In the genomic region with DNA sequence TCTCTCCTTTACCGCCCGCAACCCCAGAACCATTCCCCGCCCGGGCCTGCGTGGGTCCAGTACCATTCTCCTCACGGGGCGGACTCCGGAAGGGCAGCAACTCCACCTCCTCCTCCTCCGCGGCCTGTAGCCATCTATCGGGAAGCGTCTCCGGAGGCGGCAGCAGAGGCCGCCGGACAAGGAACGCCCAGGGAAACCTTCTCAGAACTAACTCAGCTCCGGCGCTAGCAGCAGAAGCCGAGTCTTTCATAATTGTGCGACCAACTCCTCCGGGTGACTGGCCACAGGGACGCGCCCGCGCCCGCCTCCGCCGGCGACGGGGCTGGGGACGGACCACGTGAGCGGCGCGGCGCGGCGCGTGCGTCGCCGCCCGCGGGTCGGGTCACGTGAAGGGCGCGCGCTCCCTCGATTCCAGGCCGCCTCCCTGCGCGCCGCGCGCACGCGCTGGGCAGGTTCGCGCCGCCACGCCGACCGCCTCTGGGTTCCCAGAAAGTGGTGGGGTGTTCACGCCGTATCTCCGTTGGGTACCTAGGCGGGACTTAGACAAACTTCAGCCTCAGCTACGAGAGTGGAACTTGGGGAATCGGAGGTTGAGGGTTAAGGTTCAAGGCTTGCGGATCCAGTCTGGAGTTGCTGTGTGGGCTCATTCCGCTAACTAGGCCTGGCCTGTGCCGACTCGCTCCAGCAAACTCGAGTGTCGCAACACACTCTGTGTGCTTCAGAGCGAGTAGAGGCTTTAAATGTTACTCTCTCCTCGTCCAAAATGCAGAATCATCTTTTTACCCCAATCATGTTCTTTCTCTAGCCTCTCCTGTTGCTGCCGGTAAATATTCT, we compare ENCODE assay signal across 8 cellular contexts. TPM values are rescaled to one million over a fixed set of nuclear protein-coding genes. Genes with fewer than 3 reads are reported as not detected.
DNase-seq lines count a peak whose midpoint lies in the region; ATAC-seq and TF ChIP-seq lines count a peak whose summit lies in the region.

A gene with protein sequence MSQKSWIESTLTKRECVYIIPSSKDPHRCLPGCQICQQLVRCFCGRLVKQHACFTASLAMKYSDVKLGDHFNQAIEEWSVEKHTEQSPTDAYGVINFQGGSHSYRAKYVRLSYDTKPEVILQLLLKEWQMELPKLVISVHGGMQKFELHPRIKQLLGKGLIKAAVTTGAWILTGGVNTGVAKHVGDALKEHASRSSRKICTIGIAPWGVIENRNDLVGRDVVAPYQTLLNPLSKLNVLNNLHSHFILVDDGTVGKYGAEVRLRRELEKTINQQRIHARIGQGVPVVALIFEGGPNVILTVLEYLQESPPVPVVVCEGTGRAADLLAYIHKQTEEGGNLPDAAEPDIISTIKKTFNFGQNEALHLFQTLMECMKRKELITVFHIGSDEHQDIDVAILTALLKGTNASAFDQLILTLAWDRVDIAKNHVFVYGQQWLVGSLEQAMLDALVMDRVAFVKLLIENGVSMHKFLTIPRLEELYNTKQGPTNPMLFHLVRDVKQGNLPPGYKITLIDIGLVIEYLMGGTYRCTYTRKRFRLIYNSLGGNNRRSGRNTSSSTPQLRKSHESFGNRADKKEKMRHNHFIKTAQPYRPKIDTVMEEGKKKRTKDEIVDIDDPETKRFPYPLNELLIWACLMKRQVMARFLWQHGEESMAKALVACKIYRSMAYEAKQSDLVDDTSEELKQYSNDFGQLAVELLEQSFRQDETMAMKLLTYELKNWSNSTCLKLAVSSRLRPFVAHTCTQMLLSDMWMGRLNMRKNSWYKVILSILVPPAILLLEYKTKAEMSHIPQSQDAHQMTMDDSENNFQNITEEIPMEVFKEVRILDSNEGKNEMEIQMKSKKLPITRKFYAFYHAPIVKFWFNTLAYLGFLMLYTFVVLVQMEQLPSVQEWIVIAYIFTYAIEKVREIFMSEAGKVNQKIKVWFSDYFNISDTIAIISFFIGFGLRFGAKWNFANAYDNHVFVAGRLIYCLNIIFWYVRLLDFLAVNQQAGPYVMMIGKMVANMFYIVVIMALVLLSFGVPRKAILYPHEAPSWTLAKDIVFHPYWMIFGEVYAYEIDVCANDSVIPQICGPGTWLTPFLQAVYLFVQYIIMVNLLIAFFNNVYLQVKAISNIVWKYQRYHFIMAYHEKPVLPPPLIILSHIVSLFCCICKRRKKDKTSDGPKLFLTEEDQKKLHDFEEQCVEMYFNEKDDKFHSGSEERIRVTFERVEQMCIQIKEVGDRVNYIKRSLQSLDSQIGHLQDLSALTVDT (N-terminal part only) (minus strand): TSS at position 330 of the 834 bp plus-strand sequence. CDS start 264 bp downstream, at position 66.

- H3K27me3 Mint-ChIP-seq in activated B cell treated with CpG ODN at 0.5 μM for 24 hours, result no peaks in the 10 kb centered on the region

- TF ChIP-seq CTCF in activated B cell treated with CpG ODN at 0.5 μM for 24 hours (IDR thresholded peaks at IDR 0.05), result no peak
- TF ChIP-seq CTCF in cardiac fibroblast (IDR thresholded peaks at IDR 0.05; ENCODE audit: low read depth, low read length), result peak; percentile 15

- ATAC-seq in GM18868 (IDR thresholded peaks at IDR 0.05; ENCODE audit: unreplicated experiment) (peak; percentile 70), HG03108 (IDR thresholded peaks at IDR 0.05; ENCODE audit: unreplicated experiment) (peak; percentile 68), activated B cell treated with CpG ODN at 0.5 μM for 24 hours (ENCODE audit: low read depth) (peak; percentile 80)

- POLR2A ChIA-PET in activated B cell treated with CpG ODN at 0.5 μM for 24 hours (lab: Charles Lee), result interaction anchor here (0.6 to 2.2 kb wide), 10 partner anchors 11 to 1809 kb away, joined by 3 to 10 read pairs (median 4); a partner anchor contains a TSS

- peak; percentile 78 for DNase-seq in ACHN
- peak; percentile 88 for DNase-seq in NCI-H226
- peak; percentile 92 for DNase-seq in activated B cell treated with CpG ODN at 0.5 μM for 24 hours
- peak; percentile 87 for DNase-seq in cardiac fibroblast (ENCODE audit: low read depth in 2 of 2)
- peak; percentile 84 for DNase-seq in inferior parietal cortex (ENCODE audit: extremely low spot score)
- DNase-seq in stimulated activated CD4-positive, alpha-beta T cell treated with anti-CD3 and anti-CD28 coated beads, Interleukin-12 subunit alpha, Interleukin-12 subunit beta, amount 100 ng/mL, for 24 hours (ENCODE audit: low read depth in 2 of 2), result peak; percentile 80 to 85

- peak within 1 kb of the TSS; percentile 77 to 91 for H3K4me3 ChIP-seq in cardiac fibroblast (replicated peaks in 1 of 2; ENCODE audit: low read depth in 2 of 2, low read length in 2 of 2)

- in situ Hi-C loops in ACHN (cut with HindIII; ENCODE audit: low pct_ligation_motif_present, low pct_unique_long_range_greater_than_20kb, low sequenced_read_pairs), result no loop called here

- H3K9me3 Mint-ChIP-seq in activated B cell treated with CpG ODN at 0.5 μM for 24 hours, result no peaks in the 10 kb centered on the region

- peak within 1 kb of the TSS; percentile 99 for H3K4me3 Mint-ChIP-seq in activated B cell treated with CpG ODN at 0.5 μM for 24 hours

- H3K36me3 Mint-ChIP-seq in activated B cell treated with CpG ODN at 0.5 μM for 24 hours (ENCODE audit: low read depth), result peaks cover 35% of the 10 kb centered on the region

- intact Hi-C loops in activated B cell treated with CpG ODN at 0.5 μM for 24 hours (cut with micrococcal nuclease), result loop anchor here (1.0 to 2.0 kb wide), 8 partner anchors 11 to 1876 kb away; a partner anchor contains a TSS

- peak within 1 kb of the TSS; percentile 92 for H3K27ac Mint-ChIP-seq in activated B cell treated with CpG ODN at 0.5 μM for 24 hours

- peaks cover 58% of the 10 kb centered on the region for H3K4me1 Mint-ChIP-seq in activated B cell treated with CpG ODN at 0.5 μM for 24 hours

- CTCF ChIA-PET in activated B cell treated with CpG ODN at 0.5 μM for 24 hours (lab: Charles Lee), result no interaction called here

RNA-seq across cellular contexts. Expression of the gene that starts here (rescaled TPM):
- total RNA-seq in activated B cell treated with CpG ODN at 0.5 μM for 24 hours, result 59.4 and 64.7 TPM in 2 replicates

Comparison
In these comparisons a context has a peak if more than half of its experiments do, and no peak if none do; other contexts are left out.
1. Peak in every context shown above with its lines: DNase-seq, ATAC-seq and H3K4me3 ChIP-seq.